Comparison of ENCODE assay signal across 1 cellular context in the genomic region with DNA sequence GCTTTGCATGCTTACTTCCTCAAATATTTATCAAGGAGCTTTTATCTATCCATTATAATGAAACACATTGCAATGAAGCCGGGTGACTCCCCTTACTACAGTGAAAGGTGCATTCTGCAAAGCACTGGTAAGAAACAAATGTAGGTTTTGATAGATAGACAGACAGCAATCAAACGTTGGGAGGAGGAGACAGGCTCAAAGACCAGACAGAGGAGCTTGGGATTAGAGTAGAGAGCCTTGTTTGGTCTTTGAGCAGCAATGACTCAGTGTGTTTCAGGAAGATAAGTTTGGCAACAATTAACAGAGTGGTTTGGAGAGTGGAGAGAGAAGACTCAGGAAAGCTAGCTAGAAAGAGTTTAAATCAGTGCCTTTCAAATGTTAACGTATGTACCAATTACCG.
TF ChIP-seq lines count a peak whose summit lies in the region.

No MANE protein-coding gene starts in this region.

TF ChIP-seq in K562, 482 proteins besides CTCF, POLR2A, EP300 and RAD21 (continued from another document and continues in another):
- TF ChIP-seq, protein P1, sequence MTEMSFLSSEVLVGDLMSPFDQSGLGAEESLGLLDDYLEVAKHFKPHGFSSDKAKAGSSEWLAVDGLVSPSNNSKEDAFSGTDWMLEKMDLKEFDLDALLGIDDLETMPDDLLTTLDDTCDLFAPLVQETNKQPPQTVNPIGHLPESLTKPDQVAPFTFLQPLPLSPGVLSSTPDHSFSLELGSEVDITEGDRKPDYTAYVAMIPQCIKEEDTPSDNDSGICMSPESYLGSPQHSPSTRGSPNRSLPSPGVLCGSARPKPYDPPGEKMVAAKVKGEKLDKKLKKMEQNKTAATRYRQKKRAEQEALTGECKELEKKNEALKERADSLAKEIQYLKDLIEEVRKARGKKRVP (CRISPR knock-in tag; IDR thresholded peaks at IDR 0.05), result no peak
- TF ChIP-seq ZNF146 (CRISPR knock-in tag; IDR thresholded peaks at IDR 0.05; ENCODE audit: unreplicated experiment), result no peak
- no peak for TF ChIP-seq PCBP2 (IDR thresholded peaks at IDR 0.05; ENCODE audit: low read depth, low read length, poor library complexity, severe bottlenecking)
- peak; percentile 81 for TF ChIP-seq TCF3 (CRISPR knock-in tag; IDR thresholded peaks at IDR 0.05)
- no peak for TF ChIP-seq ZNF253 (CRISPR knock-in tag; conservative IDR thresholded peaks at IDR 0.05)
- no peak for TF ChIP-seq FUS (optimal IDR thresholded peaks at IDR 0.05; ENCODE audit: low read depth, low read length)
- TF ChIP-seq NR4A1 (CRISPR knock-in tag; IDR thresholded peaks at IDR 0.05), result no peak
- TF ChIP-seq NR4A1 (tag; IDR thresholded peaks at IDR 0.05), result no peak
- no peak for TF ChIP-seq ARHGAP35 (IDR thresholded peaks at IDR 0.05; ENCODE audit: partially characterized antibody)
- no peak for TF ChIP-seq TAF15 (IDR thresholded peaks at IDR 0.05; ENCODE audit: low read depth, low read length)
- TF ChIP-seq KDM4B (IDR thresholded peaks at IDR 0.05; ENCODE audit: borderline replicate concordance in 2 of 2, low read depth in 1 of 2), result no peak
- TF ChIP-seq ZNF695 (CRISPR knock-in tag; IDR thresholded peaks at IDR 0.05), result no peak
- TF ChIP-seq ILF3 (IDR thresholded peaks at IDR 0.05; ENCODE audit: borderline replicate concordance), result no peak
- TF ChIP-seq TRIM28 (IDR thresholded peaks at IDR 0.05), result no peak
- no peak for TF ChIP-seq ZKSCAN1 (IDR thresholded peaks at IDR 0.05; ENCODE audit: low read depth, low read length)
- TF ChIP-seq, protein P2, sequence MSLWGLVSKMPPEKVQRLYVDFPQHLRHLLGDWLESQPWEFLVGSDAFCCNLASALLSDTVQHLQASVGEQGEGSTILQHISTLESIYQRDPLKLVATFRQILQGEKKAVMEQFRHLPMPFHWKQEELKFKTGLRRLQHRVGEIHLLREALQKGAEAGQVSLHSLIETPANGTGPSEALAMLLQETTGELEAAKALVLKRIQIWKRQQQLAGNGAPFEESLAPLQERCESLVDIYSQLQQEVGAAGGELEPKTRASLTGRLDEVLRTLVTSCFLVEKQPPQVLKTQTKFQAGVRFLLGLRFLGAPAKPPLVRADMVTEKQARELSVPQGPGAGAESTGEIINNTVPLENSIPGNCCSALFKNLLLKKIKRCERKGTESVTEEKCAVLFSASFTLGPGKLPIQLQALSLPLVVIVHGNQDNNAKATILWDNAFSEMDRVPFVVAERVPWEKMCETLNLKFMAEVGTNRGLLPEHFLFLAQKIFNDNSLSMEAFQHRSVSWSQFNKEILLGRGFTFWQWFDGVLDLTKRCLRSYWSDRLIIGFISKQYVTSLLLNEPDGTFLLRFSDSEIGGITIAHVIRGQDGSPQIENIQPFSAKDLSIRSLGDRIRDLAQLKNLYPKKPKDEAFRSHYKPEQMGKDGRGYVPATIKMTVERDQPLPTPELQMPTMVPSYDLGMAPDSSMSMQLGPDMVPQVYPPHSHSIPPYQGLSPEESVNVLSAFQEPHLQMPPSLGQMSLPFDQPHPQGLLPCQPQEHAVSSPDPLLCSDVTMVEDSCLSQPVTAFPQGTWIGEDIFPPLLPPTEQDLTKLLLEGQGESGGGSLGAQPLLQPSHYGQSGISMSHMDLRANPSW (CRISPR knock-in tag; IDR thresholded peaks at IDR 0.05), result no peak
- peak; percentile 11; the same call in 1 of the 2 replicates for TF ChIP-seq MAFF (IDR thresholded peaks at IDR 0.05; ENCODE audit: low read length)
- no peak for TF ChIP-seq RBM25 (IDR thresholded peaks at IDR 0.05; ENCODE audit: low read depth, low read length, severe bottlenecking)
- TF ChIP-seq ZNF764 (CRISPR knock-in tag; IDR thresholded peaks at IDR 0.05; ENCODE audit: low read depth), result no peak
- no peak for TF ChIP-seq RBM34 (IDR thresholded peaks at IDR 0.05; ENCODE audit: borderline replicate concordance, insufficient read depth, low read length)
- peak; percentile 29; the same call in 1 of the 2 replicates for TF ChIP-seq CTBP1 (IDR thresholded peaks at IDR 0.05; ENCODE audit: borderline replicate concordance)
- TF ChIP-seq, protein P3, sequence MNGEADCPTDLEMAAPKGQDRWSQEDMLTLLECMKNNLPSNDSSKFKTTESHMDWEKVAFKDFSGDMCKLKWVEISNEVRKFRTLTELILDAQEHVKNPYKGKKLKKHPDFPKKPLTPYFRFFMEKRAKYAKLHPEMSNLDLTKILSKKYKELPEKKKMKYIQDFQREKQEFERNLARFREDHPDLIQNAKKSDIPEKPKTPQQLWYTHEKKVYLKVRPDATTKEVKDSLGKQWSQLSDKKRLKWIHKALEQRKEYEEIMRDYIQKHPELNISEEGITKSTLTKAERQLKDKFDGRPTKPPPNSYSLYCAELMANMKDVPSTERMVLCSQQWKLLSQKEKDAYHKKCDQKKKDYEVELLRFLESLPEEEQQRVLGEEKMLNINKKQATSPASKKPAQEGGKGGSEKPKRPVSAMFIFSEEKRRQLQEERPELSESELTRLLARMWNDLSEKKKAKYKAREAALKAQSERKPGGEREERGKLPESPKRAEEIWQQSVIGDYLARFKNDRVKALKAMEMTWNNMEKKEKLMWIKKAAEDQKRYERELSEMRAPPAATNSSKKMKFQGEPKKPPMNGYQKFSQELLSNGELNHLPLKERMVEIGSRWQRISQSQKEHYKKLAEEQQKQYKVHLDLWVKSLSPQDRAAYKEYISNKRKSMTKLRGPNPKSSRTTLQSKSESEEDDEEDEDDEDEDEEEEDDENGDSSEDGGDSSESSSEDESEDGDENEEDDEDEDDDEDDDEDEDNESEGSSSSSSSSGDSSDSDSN (IDR thresholded peaks at IDR 0.05; ENCODE audit: borderline replicate concordance in 1 of 2, low read depth in 2 of 2, low read length in 2 of 2), result no peak
- TF ChIP-seq EZH2 (IDR thresholded peaks at IDR 0.05; ENCODE audit: borderline replicate concordance, low read depth, low read length), result no peak
- no peak for TF ChIP-seq ZNF12 (CRISPR knock-in tag; IDR thresholded peaks at IDR 0.05)
- peak; percentile 59; the same call in 1 of the 2 replicates for TF ChIP-seq SMARCE1 (IDR thresholded peaks at IDR 0.05)
- TF ChIP-seq, protein P4, sequence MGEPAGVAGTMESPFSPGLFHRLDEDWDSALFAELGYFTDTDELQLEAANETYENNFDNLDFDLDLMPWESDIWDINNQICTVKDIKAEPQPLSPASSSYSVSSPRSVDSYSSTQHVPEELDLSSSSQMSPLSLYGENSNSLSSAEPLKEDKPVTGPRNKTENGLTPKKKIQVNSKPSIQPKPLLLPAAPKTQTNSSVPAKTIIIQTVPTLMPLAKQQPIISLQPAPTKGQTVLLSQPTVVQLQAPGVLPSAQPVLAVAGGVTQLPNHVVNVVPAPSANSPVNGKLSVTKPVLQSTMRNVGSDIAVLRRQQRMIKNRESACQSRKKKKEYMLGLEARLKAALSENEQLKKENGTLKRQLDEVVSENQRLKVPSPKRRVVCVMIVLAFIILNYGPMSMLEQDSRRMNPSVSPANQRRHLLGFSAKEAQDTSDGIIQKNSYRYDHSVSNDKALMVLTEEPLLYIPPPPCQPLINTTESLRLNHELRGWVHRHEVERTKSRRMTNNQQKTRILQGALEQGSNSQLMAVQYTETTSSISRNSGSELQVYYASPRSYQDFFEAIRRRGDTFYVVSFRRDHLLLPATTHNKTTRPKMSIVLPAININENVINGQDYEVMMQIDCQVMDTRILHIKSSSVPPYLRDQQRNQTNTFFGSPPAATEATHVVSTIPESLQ (CRISPR knock-in tag; IDR thresholded peaks at IDR 0.05), result no peak
- TF ChIP-seq ZFX (CRISPR knock-in tag; IDR thresholded peaks at IDR 0.05), result no peak
- TF ChIP-seq ELF1 (tag; IDR thresholded peaks at IDR 0.05), result no peak
- no peak for TF ChIP-seq ZNF717 (CRISPR knock-in tag; IDR thresholded peaks at IDR 0.05)
- no peak for TF ChIP-seq ZNF551 (CRISPR knock-in tag; IDR thresholded peaks at IDR 0.05)
- no peak for TF ChIP-seq SNIP1 (IDR thresholded peaks at IDR 0.05; ENCODE audit: low read depth)
- no peak for TF ChIP-seq SMAD2 (IDR thresholded peaks at IDR 0.05; ENCODE audit: low read depth, low read length)
- TF ChIP-seq HNRNPL (IDR thresholded peaks at IDR 0.05; ENCODE audit: low read depth, low read length), result no peak
- TF ChIP-seq FOXM1 (IDR thresholded peaks at IDR 0.05; ENCODE audit: low read depth), result peak; percentile 50; the same call in 1 of the 2 replicates
- TF ChIP-seq FOXM1 (CRISPR knock-in tag; IDR thresholded peaks at IDR 0.05; ENCODE audit: low read depth), result no peak
- no peak for TF ChIP-seq MTA1 (IDR thresholded peaks at IDR 0.05; ENCODE audit: borderline replicate concordance)
- TF ChIP-seq, protein P5, sequence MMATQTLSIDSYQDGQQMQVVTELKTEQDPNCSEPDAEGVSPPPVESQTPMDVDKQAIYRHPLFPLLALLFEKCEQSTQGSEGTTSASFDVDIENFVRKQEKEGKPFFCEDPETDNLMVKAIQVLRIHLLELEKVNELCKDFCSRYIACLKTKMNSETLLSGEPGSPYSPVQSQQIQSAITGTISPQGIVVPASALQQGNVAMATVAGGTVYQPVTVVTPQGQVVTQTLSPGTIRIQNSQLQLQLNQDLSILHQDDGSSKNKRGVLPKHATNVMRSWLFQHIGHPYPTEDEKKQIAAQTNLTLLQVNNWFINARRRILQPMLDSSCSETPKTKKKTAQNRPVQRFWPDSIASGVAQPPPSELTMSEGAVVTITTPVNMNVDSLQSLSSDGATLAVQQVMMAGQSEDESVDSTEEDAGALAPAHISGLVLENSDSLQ (IDR thresholded peaks at IDR 0.05), result peak; percentile 68; the same call in 1 of the 2 replicates
- TF ChIP-seq, protein P6, sequence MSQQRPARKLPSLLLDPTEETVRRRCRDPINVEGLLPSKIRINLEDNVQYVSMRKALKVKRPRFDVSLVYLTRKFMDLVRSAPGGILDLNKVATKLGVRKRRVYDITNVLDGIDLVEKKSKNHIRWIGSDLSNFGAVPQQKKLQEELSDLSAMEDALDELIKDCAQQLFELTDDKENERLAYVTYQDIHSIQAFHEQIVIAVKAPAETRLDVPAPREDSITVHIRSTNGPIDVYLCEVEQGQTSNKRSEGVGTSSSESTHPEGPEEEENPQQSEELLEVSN (IDR thresholded peaks at IDR 0.05; ENCODE audit: borderline replicate concordance in 1 of 2, extremely low read depth in 1 of 2, insufficient read depth in 1 of 2, insufficient read length in 1 of 2, low read depth in 1 of 2, low read length in 1 of 2, poor library complexity in 1 of 2, severe bottlenecking in 1 of 2), result no peak
- TF ChIP-seq RBM15 (IDR thresholded peaks at IDR 0.05; ENCODE audit: insufficient read depth, low read length), result no peak
- TF ChIP-seq SRF (CRISPR knock-in tag; IDR thresholded peaks at IDR 0.05), result peak in 1 of 2 experiments; percentile 56; a peak in 1 of 4 replicates
- TF ChIP-seq, protein P7, sequence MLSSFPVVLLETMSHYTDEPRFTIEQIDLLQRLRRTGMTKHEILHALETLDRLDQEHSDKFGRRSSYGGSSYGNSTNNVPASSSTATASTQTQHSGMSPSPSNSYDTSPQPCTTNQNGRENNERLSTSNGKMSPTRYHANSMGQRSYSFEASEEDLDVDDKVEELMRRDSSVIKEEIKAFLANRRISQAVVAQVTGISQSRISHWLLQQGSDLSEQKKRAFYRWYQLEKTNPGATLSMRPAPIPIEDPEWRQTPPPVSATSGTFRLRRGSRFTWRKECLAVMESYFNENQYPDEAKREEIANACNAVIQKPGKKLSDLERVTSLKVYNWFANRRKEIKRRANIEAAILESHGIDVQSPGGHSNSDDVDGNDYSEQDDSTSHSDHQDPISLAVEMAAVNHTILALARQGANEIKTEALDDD (IDR thresholded peaks at IDR 0.05), result no peak
- no peak for TF ChIP-seq TFAM (CRISPR knock-in tag; conservative IDR thresholded peaks at IDR 0.05)
- TF ChIP-seq NELFE (IDR thresholded peaks at IDR 0.05; ENCODE audit: insufficient read depth, insufficient read length), result no peak
- TF ChIP-seq, protein P8, sequence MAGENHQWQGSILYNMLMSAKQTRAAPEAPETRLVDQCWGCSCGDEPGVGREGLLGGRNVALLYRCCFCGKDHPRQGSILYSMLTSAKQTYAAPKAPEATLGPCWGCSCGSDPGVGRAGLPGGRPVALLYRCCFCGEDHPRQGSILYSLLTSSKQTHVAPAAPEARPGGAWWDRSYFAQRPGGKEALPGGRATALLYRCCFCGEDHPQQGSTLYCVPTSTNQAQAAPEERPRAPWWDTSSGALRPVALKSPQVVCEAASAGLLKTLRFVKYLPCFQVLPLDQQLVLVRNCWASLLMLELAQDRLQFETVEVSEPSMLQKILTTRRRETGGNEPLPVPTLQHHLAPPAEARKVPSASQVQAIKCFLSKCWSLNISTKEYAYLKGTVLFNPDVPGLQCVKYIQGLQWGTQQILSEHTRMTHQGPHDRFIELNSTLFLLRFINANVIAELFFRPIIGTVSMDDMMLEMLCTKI (IDR thresholded peaks at IDR 0.05; ENCODE audit: partially characterized antibody), result no peak
- peak in 1 of 2 experiments; percentile 38; a peak in 1 of 4 replicates for TF ChIP-seq TBL1XR1 (IDR thresholded peaks at IDR 0.05; ENCODE audit: low read length in 2 of 2)
- no peak for TF ChIP-seq CREB1 (IDR thresholded peaks at IDR 0.05)
- no peak for TF ChIP-seq CREB1 (CRISPR knock-in tag; IDR thresholded peaks at IDR 0.05)
- TF ChIP-seq ATF1 (CRISPR knock-in tag; IDR thresholded peaks at IDR 0.05), result no peak
- no peak for TF ChIP-seq ATF1 (tag; IDR thresholded peaks at IDR 0.05)
- no peak for TF ChIP-seq PYGO2 (tag; IDR thresholded peaks at IDR 0.05)
- no peak for TF ChIP-seq HDGF (IDR thresholded peaks at IDR 0.05)
- TF ChIP-seq ETV6 (IDR thresholded peaks at IDR 0.05; ENCODE audit: borderline replicate concordance in 1 of 2, low read depth in 2 of 2, low read length in 1 of 2), result no peak
- no peak for TF ChIP-seq ETV6 (CRISPR knock-in tag; IDR thresholded peaks at IDR 0.05; ENCODE audit: borderline replicate concordance)
- TF ChIP-seq ZNF830 (CRISPR knock-in tag; IDR thresholded peaks at IDR 0.05), result no peak
